ENCODE assay signal across 20 cellular contexts in the genomic region with DNA sequence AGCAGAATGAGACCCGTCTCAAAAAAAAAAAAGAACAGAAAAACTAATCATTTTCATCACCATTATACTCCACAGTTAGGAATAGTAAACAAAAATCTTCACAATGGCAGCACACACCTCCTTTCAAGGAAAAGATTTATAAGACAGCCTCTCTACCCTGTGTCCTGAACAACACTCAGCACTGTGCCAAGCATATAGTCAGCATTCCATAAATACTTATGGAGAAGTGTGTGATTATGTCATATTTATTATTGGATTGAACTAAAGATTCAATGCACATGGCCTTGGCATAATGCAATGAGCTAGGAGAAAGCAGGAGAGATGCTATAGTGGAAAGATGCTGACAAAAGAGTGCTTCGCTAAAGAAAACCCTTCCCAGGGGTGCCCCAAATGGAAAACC.
"Had no signal": no experiment of that assay in that cellular context is flagged by ENCODE, and none has a peak within 500 bp of the region (broad histone marks: within the 10 kb centered on the region; RNA-seq: fewer than 3 reads in every experiment).

No MANE protein-coding gene starts in this region.

- ATAC-seq: effector memory CD8-positive, alpha-beta T cell; heart left ventricle; natural killer cell; stimulated activated naive CD8-positive, alpha-beta T cell treated with anti-CD3 and anti-CD28 coated beads, Interleukin-15, Interleukin-2, amounts not matched to agents 100 U/mL and 50 U/mL, for 24 hours had no signal

- H3K4me3 Mint-ChIP-seq: effector memory CD8-positive, alpha-beta T cell; natural killer cell; neural crest cell had no signal

- H3K27me3 ChIP-seq: esophagus muscularis mucosa, heart left ventricle, ovary, right atrium auricular region, suprapubic skin, thyroid gland, upper lobe of left lung, uterus had no signal

- H3K4me2 ChIP-seq: smooth muscle cell had no signal

- H3K9me3 Mint-ChIP-seq: effector memory CD8-positive, alpha-beta T cell; natural killer cell had no signal

- H3K9me3 ChIP-seq: esophagus muscularis mucosa, heart left ventricle, ovary, right atrium auricular region, suprapubic skin, thyroid gland, upper lobe of left lung, uterus had no signal

- H3K27ac Mint-ChIP-seq: effector memory CD8-positive, alpha-beta T cell; natural killer cell had no signal

- DNase-seq: effector memory CD8-positive, alpha-beta T cell; heart left ventricle; hippocampal formation; kidney glomerular epithelial cell; mammary epithelial cell; natural killer cell; ovary; stimulated activated CD4-positive, alpha-beta T cell treated with anti-CD3 and anti-CD28 coated beads, Interleukin-2, amount 100 ng/mL, for 48 hours; stimulated activated naive CD8-positive, alpha-beta T cell treated with anti-CD3 and anti-CD28 coated beads, Interleukin-15, Interleukin-2, amounts not matched to agents 100 U/mL and 50 U/mL, for 24 hours; thyroid gland; upper lobe of left lung; uterus had no signal

- H3K27ac ChIP-seq: epithelial cell of prostate, esophagus muscularis mucosa, heart left ventricle, ovary, right atrium auricular region, suprapubic skin, thyroid gland, upper lobe of left lung, uterus had no signal

- H3K36me3 Mint-ChIP-seq: natural killer cell had no signal

- H3K4me1 ChIP-seq: suprapubic skin, thyroid gland, upper lobe of left lung, uterus had no signal

- H3K4me3 ChIP-seq: esophagus muscularis mucosa, heart left ventricle, ovary, right atrium auricular region, smooth muscle cell, suprapubic skin, thyroid gland, upper lobe of left lung, uterus had no signal

- H3K36me3 ChIP-seq: ovary, uterus had no signal

- FAIRE-seq: frontal cortex, islet of Langerhans had no signal
